ENCODE assay signal across 9 cellular contexts in genomic region chr4:172892300-172892699, GRCh38.
A peak's percentile ranks its signal among the peaks of the same experiment; 100 is the strongest.
DNase-seq lines count a peak whose midpoint lies in the region; ATAC-seq and TF ChIP-seq lines count a peak whose summit lies in the region.
"Had no signal": no experiment of that assay in that cellular context is flagged by ENCODE, and none has a peak within 500 bp of the region (broad histone marks: within the 10 kb centered on the region; RNA-seq: fewer than 3 reads in every experiment).

No MANE protein-coding gene starts in this region.

- no peak overlapping the region for H3K4me3 Mint-ChIP-seq in chondrocyte (ENCODE audit: unreplicated experiment)
- H3K4me3 Mint-ChIP-seq in activated T-cell treated with anti-CD3 and anti-CD28 coated beads, Interleukin-2, amount 50 U/mL, for 72 hours = no peak overlapping the region
- H3K4me3 Mint-ChIP-seq: central memory CD8-positive, alpha-beta T cell had no signal

- TF ChIP-seq CTCF in chondrocyte (IDR thresholded peaks at IDR 0.05) = peak; percentile 55

- no peaks in the 10 kb centered on the region for H3K4me1 Mint-ChIP-seq in chondrocyte (ENCODE audit: low read depth)
- no peaks in the 10 kb centered on the region for H3K4me1 Mint-ChIP-seq in activated T-cell treated with anti-CD3 and anti-CD28 coated beads, Interleukin-2, amount 50 U/mL, for 72 hours (ENCODE audit: low read depth)
- H3K4me1 Mint-ChIP-seq: central memory CD8-positive, alpha-beta T cell had no signal

- ATAC-seq in HG03039 (IDR thresholded peaks at IDR 0.05; ENCODE audit: unreplicated experiment) = no peak
- no peak for ATAC-seq in activated T-cell treated with anti-CD3 and anti-CD28 coated beads, Interleukin-2, amount 50 U/mL, for 72 hours (replicated peaks in 1 of 2)

- H3K27me3 Mint-ChIP-seq in chondrocyte (ENCODE audit: low read depth) = peaks cover 4% of the 10 kb centered on the region
- no peaks in the 10 kb centered on the region for H3K27me3 Mint-ChIP-seq in activated T-cell treated with anti-CD3 and anti-CD28 coated beads, Interleukin-2, amount 50 U/mL, for 72 hours (ENCODE audit: low read depth)
- H3K27me3 Mint-ChIP-seq: central memory CD8-positive, alpha-beta T cell had no signal

- H3K9me3 Mint-ChIP-seq in chondrocyte (ENCODE audit: low read depth) = peaks cover 44% of the 10 kb centered on the region
- peaks cover 7 to 11% of the 10 kb centered on the region in 2 donors for H3K9me3 Mint-ChIP-seq in activated T-cell treated with anti-CD3 and anti-CD28 coated beads, Interleukin-2, amount 50 U/mL, for 72 hours

- no peak overlapping the region for H3K27ac Mint-ChIP-seq in chondrocyte (ENCODE audit: unreplicated experiment)
- H3K27ac Mint-ChIP-seq in activated T-cell treated with anti-CD3 and anti-CD28 coated beads, Interleukin-2, amount 50 U/mL, for 72 hours = no peak overlapping the region

- H3K36me3 Mint-ChIP-seq in chondrocyte (ENCODE audit: low read depth) = peaks cover 4% of the 10 kb centered on the region
- peaks cover 0 to 5% of the 10 kb centered on the region in 2 donors for H3K36me3 Mint-ChIP-seq in activated T-cell treated with anti-CD3 and anti-CD28 coated beads, Interleukin-2, amount 50 U/mL, for 72 hours (ENCODE audit: insufficient read depth in 2 of 2)

- DNase-seq in NCI-H1092 treated with DMSO at 0.1 percent for 48 hours (lab: John Stamatoyannopoulos, UW) (peak; percentile 0), NCI-H1092 (lab: John Stamatoyannopoulos, UW) (no peak), HT-29 (ENCODE audit: low spot score) (peak; percentile 8), chondrocyte (ENCODE audit: low spot score) (no peak), renal cortical epithelial cell (ENCODE audit: low read depth) (peak; percentile 7)
- DNase-seq in activated CD4-positive, alpha-beta T cell treated with anti-CD3 and anti-CD28 coated beads for 4 hours = no peak
- no peak for DNase-seq in activated T-cell treated with anti-CD3 and anti-CD28 coated beads, Interleukin-2, amount 50 U/mL, for 72 hours

Comparison
In these comparisons a context has a peak if more than half of its experiments do, and no peak if none do; other contexts are left out.
1. DNase-seq: peak in NCI-H1092 treated with DMSO at 0.1 percent for 48 hours (single experiment), HT-29 (single experiment) and renal cortical epithelial cell (single experiment); none in NCI-H1092 (single experiment), chondrocyte (single experiment), activated CD4-positive, alpha-beta T cell treated with anti-CD3 and anti-CD28 coated beads for 4 hours (0 of 2) and activated T-cell treated with anti-CD3 and anti-CD28 coated beads, Interleukin-2, amount 50 U/mL, for 72 hours (0 of 2).